12 cellular contexts compared by ENCODE assay signal in genomic region chr17:41645371-41646063, GRCh38. TPM values are rescaled to one million over a fixed set of nuclear protein-coding genes. Genes with fewer than 3 reads are reported as not detected.
DNase-seq lines count a peak whose midpoint lies in the region; ATAC-seq and TF ChIP-seq lines count a peak whose summit lies in the region.
"Had no signal": no experiment of that assay in that cellular context is flagged by ENCODE, and none has a peak within 500 bp of the region (broad histone marks: within the 10 kb centered on the region; RNA-seq: fewer than 3 reads in every experiment).

No MANE protein-coding gene starts in this region.

- 90% methylated on average over 3 of the region's 5 CpGs for WGBS in mesenchymal stem cell
- WGBS in body of pancreas, 2 donors, result 67 to 76% methylated on average over 5 of the region's 5 CpGs

- H3K27me3 ChIP-seq in Loucy (ENCODE audit: insufficient read depth, low read length, poor library complexity, severe bottlenecking) (no peaks in the 10 kb centered on the region), breast epithelium (no peaks in the 10 kb centered on the region), mesenchymal stem cell (ENCODE audit: control insufficient read depth in 1 of 2, insufficient read depth in 1 of 2, low read length in 2 of 2) (no peaks in the 10 kb centered on the region), body of pancreas (no peaks in the 10 kb centered on the region)

- peak overlapping the region; percentile 88 for H4K8ac ChIP-seq in mesenchymal stem cell (ENCODE audit: low read length)

- H4K91ac ChIP-seq in mesenchymal stem cell (ENCODE audit: low read length), result peak overlapping the region; percentile 55

- H2BK5ac ChIP-seq in mesenchymal stem cell (ENCODE audit: low read depth, low read length, poor library complexity, severe bottlenecking), result no peak overlapping the region

- no peak overlapping the region for H3K9ac ChIP-seq in Loucy (ENCODE audit: low read depth, low read length, poor library complexity, severe bottlenecking)
- H3K9ac ChIP-seq in mesenchymal stem cell (ENCODE audit: low read length), result peak overlapping the region; percentile 51

- no peaks in the 10 kb centered on the region for H3K79me2 ChIP-seq in Loucy (ENCODE audit: insufficient read depth, low read length)

- H3K27ac ChIP-seq in breast epithelium (peak overlapping the region; percentile 86 to 91), mesenchymal stem cell (ENCODE audit: low read length, poor library complexity, severe bottlenecking) (peak overlapping the region; percentile 5), body of pancreas (no peak overlapping the region)

- H3K23ac ChIP-seq in mesenchymal stem cell (ENCODE audit: low read length in 2 of 2), result peak overlapping the region in 1 of 2 experiments; percentile 15

- H3F3A ChIP-seq in Loucy (ENCODE audit: low read depth), result no peaks in the 10 kb centered on the region

- H2AFZ ChIP-seq in Loucy (ENCODE audit: low read length) (peak overlapping the region; percentile 43; the same call in 1 of the 2 replicates), mesenchymal stem cell (ENCODE audit: low read depth, low read length) (peak overlapping the region; percentile 42)

- H4K20me1 ChIP-seq in Loucy (ENCODE audit: insufficient read depth, low read length, poor library complexity, severe bottlenecking), result no peaks in the 10 kb centered on the region

- H3K4ac ChIP-seq in mesenchymal stem cell (ENCODE audit: low read depth in 1 of 2, low read length in 2 of 2), result peak overlapping the region in 1 of 2 experiments; percentile 57

- TF ChIP-seq POLR2A in breast epithelium (IDR thresholded peaks at IDR 0.05) (no peak), body of pancreas (IDR thresholded peaks at IDR 0.05) (no peak)

- H3K9me2 ChIP-seq in Loucy (replicated peaks; ENCODE audit: low read depth, low read length), result no peaks in the 10 kb centered on the region

- ATAC-seq in body of pancreas, result no peak
- no peak for ATAC-seq in HG02870 (IDR thresholded peaks at IDR 0.05; ENCODE audit: unreplicated experiment)
- ATAC-seq: mucosa of descending colon had no signal

- H3K4me3 ChIP-seq in Loucy (ENCODE audit: low read length, poor library complexity, severe bottlenecking) (no peak overlapping the region), breast epithelium (peak overlapping the region in 1 of 3 donors; percentile 7), mesenchymal stem cell (ENCODE audit: insufficient read depth in 1 of 2, low read depth in 1 of 2, low read length in 2 of 2) (no peak overlapping the region), body of pancreas (no peak overlapping the region)
- H3K4me3 ChIP-seq: mucosa of descending colon had no signal

- H3K36me3 ChIP-seq in Loucy (ENCODE audit: insufficient read depth, low read length) (no peaks in the 10 kb centered on the region), breast epithelium (no peaks in the 10 kb centered on the region), mesenchymal stem cell (ENCODE audit: control insufficient read depth in 1 of 2, insufficient read depth in 2 of 2, low read depth in 1 of 2, low read length in 2 of 2) (no peaks in the 10 kb centered on the region), body of pancreas (replicated peaks in 1 of 2; ENCODE audit: insufficient read depth in 1 of 2, low read depth in 2 of 2) (no peaks in the 10 kb centered on the region)

- no peak overlapping the region for H2BK15ac ChIP-seq in mesenchymal stem cell (ENCODE audit: low read depth, poor library complexity, severe bottlenecking)

- peak overlapping the region; percentile 44 to 87 for H2BK12ac ChIP-seq in mesenchymal stem cell (ENCODE audit: low read length in 2 of 2)

- H2AK5ac ChIP-seq in mesenchymal stem cell (ENCODE audit: low read length, severe bottlenecking), result no peak overlapping the region

- H3K4me1 ChIP-seq in Loucy (ENCODE audit: insufficient read depth, low read length, poor library complexity, severe bottlenecking) (peaks cover 7% of the 10 kb centered on the region), breast epithelium (peaks cover 14 to 32% of the 10 kb centered on the region in 2 donors), mesenchymal stem cell (ENCODE audit: control insufficient read depth, insufficient read depth, low read depth, low read length) (peaks cover 15% of the 10 kb centered on the region), body of pancreas (peaks cover 13% of the 10 kb centered on the region)

- DNase-seq in AML-193 (lab: John Stamatoyannopoulos, UW) (peak; percentile 64 to 81), breast epithelium (ENCODE audit: low spot score in 2 of 2) (peak in 1 of 2 donors; percentile 88), mesenchymal stem cell (peak; percentile 71), body of pancreas (no peak), DMS79 treated with DMSO at 0.1 percent for 48 hours (lab: John Stamatoyannopoulos, UW) (no peak), mesenteric fat pad (ENCODE audit: low spot score) (no peak)
- DNase-seq: activated T-cell treated with anti-CD3 and anti-CD28 coated beads for 4 hours, MM.1S, mucosa of descending colon, RPMI8226 had no signal

- no peaks in the 10 kb centered on the region for H3K79me1 ChIP-seq in mesenchymal stem cell (replicated peaks; ENCODE audit: low read length, poor library complexity, severe bottlenecking)

- peak overlapping the region; percentile 61 to 67 for H3K18ac ChIP-seq in mesenchymal stem cell (ENCODE audit: low read depth in 1 of 2, low read length in 2 of 2)

- intact Hi-C loops in breast epithelium (cut with DNase I; ENCODE audit: low total_unique reads), result no loop called here
- intact Hi-C loops in body of pancreas (cut with DNase I), result no loop called here

- no peak overlapping the region for H3K4me2 ChIP-seq in Loucy (ENCODE audit: low read depth, low read length, poor library complexity, severe bottlenecking)
- H3K4me2 ChIP-seq in mesenchymal stem cell (ENCODE audit: low read length, poor library complexity, severe bottlenecking), result no peak overlapping the region

- H3K14ac ChIP-seq in mesenchymal stem cell (ENCODE audit: low read length in 2 of 2), result no peak overlapping the region

- H3K9me3 ChIP-seq in Loucy (ENCODE audit: insufficient read depth, low read depth, low read length) (no peaks in the 10 kb centered on the region), breast epithelium (no peaks in the 10 kb centered on the region), mesenchymal stem cell (ENCODE audit: control insufficient read depth, low read length) (no peaks in the 10 kb centered on the region), body of pancreas (no peaks in the 10 kb centered on the region)
- H3K9me3 ChIP-seq: mucosa of descending colon had no signal

- TF ChIP-seq CTCF in Loucy (conservative IDR thresholded peaks at IDR 0.05; ENCODE audit: low read length) (no peak), breast epithelium (IDR thresholded peaks at IDR 0.05) (no peak), body of pancreas (IDR thresholded peaks at IDR 0.05) (no peak)

- H2BK120ac ChIP-seq in mesenchymal stem cell (ENCODE audit: low read depth, low read length), result no peak overlapping the region

RNA-seq across cellular contexts. Expression of gene KRT17, which starts 21.1 kb away (rescaled TPM):
- total RNA-seq in breast epithelium (1,000 to 10,000 TPM in 2 of 3 donors, 1 to 10 TPM in 1; 1.9 to 1,676 (median 1,373) TPM), body of pancreas (1 to 10 TPM; 4.4 to 5.9 TPM), mesenteric fat pad (not detected)
- polyA plus RNA-seq in mesenchymal stem cell (2013, experiment 1 of 2), result 0.10 TPM
- polyA plus RNA-seq in mesenchymal stem cell (2013, experiment 2 of 2), result not detected

RNA-seq across cellular contexts. Expression of gene KRT16, which starts 33.0 kb away (rescaled TPM):
- total RNA-seq in breast epithelium, result 100 to 1,000 TPM in 1 of 3 donors, 10 to 100 TPM in 1, 1 to 10 TPM in 1; 2.6 to 100 (median 51.8) TPM
- not detected for polyA plus RNA-seq in mesenchymal stem cell (2013, experiment 1 of 2)
- polyA plus RNA-seq in mesenchymal stem cell (2013, experiment 2 of 2), result not detected
- total RNA-seq in body of pancreas, result 1 to 10 TPM; 1.6 to 4.2 TPM
- total RNA-seq in mesenteric fat pad, result 5.5 TPM
- total RNA-seq: mucosa of descending colon had no signal

RNA-seq across cellular contexts. Expression of gene EIF1, which starts 43.2 kb away (rescaled TPM):
- total RNA-seq in breast epithelium (100 to 1,000 TPM; 217 to 850 (median 260) TPM), body of pancreas (100 to 1,000 TPM in 1 of 2 donors, 10 to 100 TPM in 1; 99.5 to 120 TPM), mesenteric fat pad (972 TPM)
- 1,039 TPM for polyA plus RNA-seq in mesenchymal stem cell (2013, experiment 1 of 2)
- 1,049 TPM for polyA plus RNA-seq in mesenchymal stem cell (2013, experiment 2 of 2)

RNA-seq across cellular contexts. Expression of gene KRT14, which starts 58.8 kb away (rescaled TPM):
- total RNA-seq in breast epithelium (100 to 1,000 TPM in 2 of 3 donors, under 1 TPM in 1; 0.80 to 692 (median 388) TPM), body of pancreas (1 to 10 TPM in 1 of 2 donors, not detected in 1; 2.3 TPM), mesenteric fat pad (1.00 TPM)
- polyA plus RNA-seq in mesenchymal stem cell (2013, experiment 1 of 2), result not detected
- not detected for polyA plus RNA-seq in mesenchymal stem cell (2013, experiment 2 of 2)

Comparison
In these comparisons a context has a peak if more than half of its experiments do, and no peak if none do; other contexts are left out.
1. DNase-seq: peak in AML-193 (2 of 2) and mesenchymal stem cell (single experiment); none in body of pancreas (0 of 4), DMS79 treated with DMSO at 0.1 percent for 48 hours (single experiment) and mesenteric fat pad (single experiment).
2. H3K27ac ChIP-seq: peak in breast epithelium (2 of 2) and mesenchymal stem cell (single experiment); none in body of pancreas (0 of 4).